In the genomic region with DNA sequence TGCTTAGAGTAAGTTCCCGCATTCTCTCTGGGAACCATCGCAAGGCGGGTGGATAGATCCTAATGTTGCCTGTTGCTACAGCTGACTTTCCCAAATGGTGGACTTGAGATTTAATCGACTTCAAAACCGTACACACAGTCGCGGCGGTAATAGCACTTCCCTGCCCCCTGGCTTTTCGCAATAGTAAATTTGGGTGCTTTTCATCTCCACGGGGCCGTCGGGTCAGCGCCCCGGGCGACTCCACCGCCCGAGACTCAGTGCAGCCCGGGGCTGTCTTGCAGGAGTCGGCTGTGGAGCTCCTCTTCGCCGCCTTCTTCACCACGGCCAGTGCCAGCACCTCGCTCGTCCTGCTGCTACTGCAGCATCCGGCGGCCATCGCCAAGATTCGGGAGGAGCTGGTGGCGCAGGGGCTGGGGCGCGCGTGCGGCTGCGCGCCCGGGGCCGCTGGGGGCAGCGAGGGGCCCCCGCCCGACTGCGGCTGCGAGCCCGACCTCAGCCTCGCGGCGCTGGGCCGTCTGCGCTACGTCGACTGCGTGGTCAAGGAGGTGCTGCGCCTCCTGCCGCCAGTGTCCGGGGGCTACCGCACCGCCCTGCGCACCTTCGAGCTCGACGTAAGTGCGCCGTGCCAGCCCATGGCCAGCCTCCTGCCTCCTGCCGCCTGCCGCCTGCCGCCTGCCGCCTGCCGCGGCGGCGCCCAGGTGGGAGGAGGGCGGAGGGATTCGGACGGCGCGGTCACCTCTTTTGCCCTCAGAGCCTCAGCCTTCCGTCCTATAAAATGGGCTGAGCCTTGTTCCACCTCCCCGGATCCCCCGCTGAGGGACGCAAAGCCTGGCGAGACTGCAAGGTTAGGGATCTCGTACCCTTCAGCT, we compare ENCODE assay signal across 17 cellular contexts. TPM values are rescaled to one million over a fixed set of nuclear protein-coding genes. Genes with fewer than 3 reads are reported as not detected.
DNase-seq lines count a peak whose midpoint lies in the region; ATAC-seq and TF ChIP-seq lines count a peak whose summit lies in the region.
"Had no signal": no experiment of that assay in that cellular context is flagged by ENCODE, and none has a peak within 500 bp of the region (broad histone marks: within the 10 kb centered on the region; RNA-seq: fewer than 3 reads in every experiment).

No MANE protein-coding gene starts in this region.

- no peak for ATAC-seq in HG02852 (IDR thresholded peaks at IDR 0.05; ENCODE audit: unreplicated experiment)

- H3K9me3 ChIP-seq in HUES64 (ENCODE audit: insufficient read depth, low read depth, low read length) (no peaks in the 10 kb centered on the region), BE2C (no peaks in the 10 kb centered on the region)
- H3K9me3 ChIP-seq: tibial nerve had no signal

- H3K27me3 ChIP-seq in HUES64 (ENCODE audit: insufficient read depth, low read length) (peaks cover 100% of the 10 kb centered on the region), BE2C (peaks cover 51% of the 10 kb centered on the region)

- TF ChIP-seq CTCF in fibroblast of villous mesenchyme (IDR thresholded peaks at IDR 0.05; ENCODE audit: insufficient read depth, low read depth, low read length), result no peak
- no peak for TF ChIP-seq CTCF in BE2C (IDR thresholded peaks at IDR 0.05; ENCODE audit: low read depth, low read length)

- WGBS in HUES64, result 5% methylated on average over 81 of the region's 81 CpGs

- no peak overlapping the region for H3K27ac ChIP-seq in HUES64 (ENCODE audit: low read depth, low read length)
- H3K27ac ChIP-seq: tibial nerve had no signal

- peak; percentile 49 for DNase-seq in NCI-H1105 treated with DMSO at 0.1 percent for 48 hours (lab: John Stamatoyannopoulos, UW)
- no peak for DNase-seq in NCI-H1105 (lab: John Stamatoyannopoulos, UW)
- no peak for DNase-seq in fibroblast of villous mesenchyme (ENCODE audit: low read depth)
- DNase-seq in posterior vena cava (ENCODE audit: low spot score), result peak; percentile 78
- DNase-seq in GDM1 (lab: John Stamatoyannopoulos, UW), result no peak
- DNase-seq in BE2C, result no peak
- DNase-seq: activated CD4-positive, alpha-beta T cell treated with anti-CD3 and anti-CD28 coated beads, Interleukin-2, amount 50 U/mL, for 48 hours; activated gamma-delta T cell; central memory CD4-positive, alpha-beta T cell; DMS153; KBM-7; NCI-H2029 treated with DMSO at 0.1 percent for 48 hours had no signal

- intact Hi-C loops in posterior vena cava (cut with DNase I), result no loop called here

- H3K4me3 ChIP-seq in HUES64 (ENCODE audit: low read length) (peak overlapping the region; percentile 47), fibroblast of villous mesenchyme (ENCODE audit: low read depth, low read length) (peak overlapping the region; percentile 23), BE2C (ENCODE audit: low read depth, low read length) (no peak overlapping the region)
- H3K4me3 ChIP-seq: tibial nerve had no signal

- H3K36me3 ChIP-seq in HUES64 (ENCODE audit: insufficient read depth, low read length) (no peaks in the 10 kb centered on the region), BE2C (no peaks in the 10 kb centered on the region)
- H3K36me3 ChIP-seq: tibial nerve had no signal

- no peak overlapping the region for H3K9ac ChIP-seq in HUES64 (ENCODE audit: low read depth, low read length)

- peaks cover 6% of the 10 kb centered on the region; the same call in 1 of the 2 replicates for H3K4me1 ChIP-seq in HUES64 (ENCODE audit: insufficient read depth, low read length)
- H3K4me1 ChIP-seq in BE2C, result no peaks in the 10 kb centered on the region

RNA-seq across cellular contexts. Expression of a gene that starts 5.3 kb away (rescaled TPM):
- polyA plus RNA-seq in HUES64 (2013, experiment 1 of 2), result 4.1 TPM
- 5.6 TPM for polyA plus RNA-seq in HUES64 (2013, experiment 2 of 2)
- total RNA-seq in fibroblast of villous mesenchyme (not detected in 2 replicates), posterior vena cava (under 1 TPM in 1 of 2 donors, not detected in 1; 0.19 TPM)
- not detected for polyA plus RNA-seq in BE2C (2012; ENCODE audit: insufficient read depth, insufficient read length, low read depth)

RNA-seq across cellular contexts. Expression of a gene that starts 7.8 kb away (rescaled TPM):
- polyA plus RNA-seq in HUES64 (2013, experiment 1 of 2), result 30.6 TPM
- polyA plus RNA-seq in HUES64 (2013, experiment 2 of 2), result 25.4 TPM
- total RNA-seq in fibroblast of villous mesenchyme, result under 0.01 TPM in 1 of 2 replicates, not detected in the other
- total RNA-seq in posterior vena cava, result not detected
- polyA plus RNA-seq in BE2C (2012; ENCODE audit: insufficient read depth, insufficient read length, low read depth), result not detected
- total RNA-seq: A673, tibial nerve had no signal
- polyA plus RNA-seq: esophagus had no signal

Comparison
In these comparisons a context has a peak if more than half of its experiments do, and no peak if none do; other contexts are left out.
1. DNase-seq: peak in NCI-H1105 treated with DMSO at 0.1 percent for 48 hours (single experiment) and posterior vena cava (single experiment); none in NCI-H1105 (single experiment), fibroblast of villous mesenchyme (single experiment), GDM1 (single experiment) and BE2C (single experiment).